Comparison of ENCODE assay signal across 8 cellular contexts in the genomic region with DNA sequence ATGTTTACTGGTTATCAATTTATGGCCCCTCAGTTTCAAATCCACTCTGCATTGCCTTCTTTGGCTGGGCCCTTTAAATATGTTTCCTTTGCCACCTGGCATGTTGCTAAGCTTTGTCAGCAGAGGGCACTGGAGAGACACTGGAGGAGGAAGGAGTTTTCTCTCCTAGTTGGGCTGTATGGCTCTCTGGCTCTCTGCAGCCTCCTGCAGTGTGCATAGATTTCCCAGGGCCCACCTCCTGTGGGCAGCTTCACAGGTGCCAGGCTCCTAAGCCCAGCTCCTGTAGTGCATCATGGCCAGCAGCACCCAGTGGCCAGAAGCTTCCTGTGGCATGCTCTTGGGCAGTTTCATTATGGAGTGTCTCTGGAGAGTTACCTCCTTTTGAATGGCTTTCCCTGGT. TPM values are rescaled to one million over a fixed set of nuclear protein-coding genes. Genes with fewer than 3 reads are reported as not detected.
DNase-seq lines count a peak whose midpoint lies in the region; ATAC-seq, FAIRE-seq and TF ChIP-seq lines count a peak whose summit lies in the region.

No MANE protein-coding gene starts in this region.

- H3K27me3 ChIP-seq in RWPE2 (ENCODE audit: insufficient read depth, poor library complexity, severe bottlenecking) (no peaks in the 10 kb centered on the region), mammary epithelial cell (ENCODE audit: insufficient read depth, low read length) (no peaks in the 10 kb centered on the region), right lobe of liver (no peaks in the 10 kb centered on the region)

- POLR2A ChIA-PET in A549 (lab: Yijun Ruan, JAX), result interaction anchor here (0.8 kb wide), 1 partner anchor 634 kb away, joined by 3 read pairs; no protein-coding TSS in a partner anchor

- in situ Hi-C loops in mammary epithelial cell (cut with MboI; ENCODE audit: low sequenced_read_pairs in 2 of 2), result loop anchor here (10.0 to 25.0 kb wide), 2 partner anchors 711 to 714 kb away; no protein-coding TSS in a partner anchor

- H3K4me3 ChIP-seq in A549 (no peak overlapping the region), GM12864 (ENCODE audit: low read depth, low read length) (no peak overlapping the region), HFF-Myc (replicated peaks; ENCODE audit: low read depth, low read length) (no peak overlapping the region), NB4 (ENCODE audit: low read depth, low read length) (no peak overlapping the region), RWPE2 (ENCODE audit: severe bottlenecking) (no peak overlapping the region), mammary epithelial cell (replicated peaks in 1 of 3; ENCODE audit: insufficient read depth in 1 of 3, low read depth in 2 of 3, low read length in 3 of 3) (no peak overlapping the region), right lobe of liver (no peak overlapping the region)

- no peak for FAIRE-seq in A549 (lab: Jason Lieb, UNC)

- TF ChIP-seq POLR2A in A549 (IDR thresholded peaks at IDR 0.05; ENCODE audit: low read length) (no peak), NB4 (IDR thresholded peaks at IDR 0.05; ENCODE audit: extremely low read depth, insufficient read length) (no peak), right lobe of liver (IDR thresholded peaks at IDR 0.05) (no peak)

- H3K36me3 ChIP-seq in RWPE2 (ENCODE audit: low read depth), result no peaks in the 10 kb centered on the region
- no peaks in the 10 kb centered on the region for H3K36me3 ChIP-seq in mammary epithelial cell (ENCODE audit: insufficient read depth, low read length)
- no peaks in the 10 kb centered on the region for H3K36me3 ChIP-seq in right lobe of liver

- no peaks in the 10 kb centered on the region for H3K79me2 ChIP-seq in mammary epithelial cell (ENCODE audit: insufficient read depth, low read length)

- no peak overlapping the region for H3K27ac ChIP-seq in A549
- no peak overlapping the region for H3K27ac ChIP-seq in RWPE2 (ENCODE audit: poor library complexity, severe bottlenecking)
- no peak overlapping the region for H3K27ac ChIP-seq in mammary epithelial cell (ENCODE audit: insufficient read depth, low read depth, low read length)
- H3K27ac ChIP-seq in right lobe of liver, result no peak overlapping the region

- H3K4me2 ChIP-seq in A549 (no peak overlapping the region), mammary epithelial cell (ENCODE audit: insufficient read depth, low read depth, low read length) (no peak overlapping the region)

- CTCF ChIA-PET in A549 (lab: Yijun Ruan, JAX) (interaction anchor here (0.8 to 5.2 kb wide), 30 partner anchors 9 to 1416 kb away, joined by 3 to 62 read pairs (median 6); a partner anchor contains a TSS), mammary epithelial cell (lab: Charles Lee; ENCODE audit: low non-redundant PET) (interaction anchor here (0.6 to 1.4 kb wide), 3 partner anchors 385 to 785 kb away, joined by 4 to 22 read pairs (median 5); no protein-coding TSS in a partner anchor)

- peaks cover 3% of the 10 kb centered on the region; the same call in 1 of the 3 replicates for H3K4me1 ChIP-seq in A549
- no peaks in the 10 kb centered on the region for H3K4me1 ChIP-seq in RWPE2 (ENCODE audit: insufficient read depth, poor library complexity, severe bottlenecking)
- H3K4me1 ChIP-seq in mammary epithelial cell (ENCODE audit: insufficient read depth, low read length), result peaks cover 11% of the 10 kb centered on the region
- no peaks in the 10 kb centered on the region for H3K4me1 ChIP-seq in right lobe of liver

- ATAC-seq in A549 (peak; percentile 42 to 73; a peak in 5 of 6 replicates), RWPE2 (ENCODE audit: low read depth) (peak; percentile 41; the same call in 2 of the 3 replicates), right lobe of liver (peak; percentile 64 to 80 (median 73))
- ATAC-seq in activated CD4-positive, CD25-positive, alpha-beta regulatory T cell treated with anti-CD3 and anti-CD28 coated beads, Interleukin-2, amount 50 U/mL, for 24 hours, result no peak

- no peak for TF ChIP-seq EP300 in A549 (IDR thresholded peaks at IDR 0.05)

- DNase-seq in A549 (ENCODE audit: low read depth in 1 of 2, low spot score in 1 of 2) (peak; percentile 41 to 54), GM12864 (ENCODE audit: low read depth) (peak; percentile 13), HFF-Myc (ENCODE audit: extremely low read depth, low read depth) (peak; percentile 41), NB4 (ENCODE audit: low read depth) (peak; percentile 60), RWPE2 (ENCODE audit: low spot score) (no peak), mammary epithelial cell (peak; percentile 49), right lobe of liver (peak in 1 of 3 donors; percentile 26)

- peak; percentile 55 for TF ChIP-seq CTCF in A549 (IDR thresholded peaks at IDR 0.05)
- peak; percentile 84 for TF ChIP-seq CTCF in GM12864 (IDR thresholded peaks at IDR 0.05; ENCODE audit: low read depth, low read length, missing control alignments)
- peak; percentile 80 for TF ChIP-seq CTCF in HFF-Myc (IDR thresholded peaks at IDR 0.05; ENCODE audit: low read depth, low read length, missing control alignments)
- TF ChIP-seq CTCF in NB4 (IDR thresholded peaks at IDR 0.05; ENCODE audit: low read depth, low read length), result peak; percentile 80
- TF ChIP-seq CTCF in RWPE2 (IDR thresholded peaks at IDR 0.05; ENCODE audit: poor library complexity, severe bottlenecking), result peak; percentile 74
- peak; percentile 79 to 88 for TF ChIP-seq CTCF in mammary epithelial cell (conservative IDR thresholded peaks at IDR 0.05 in 1 of 2, IDR thresholded peaks at IDR 0.05 in 1 of 2; ENCODE audit: extremely low read depth in 1 of 2, insufficient read depth in 1 of 2, low read depth in 1 of 2, low read length in 2 of 2)
- TF ChIP-seq CTCF in right lobe of liver (IDR thresholded peaks at IDR 0.05), result peak; percentile 39 to 68 (median 59)

- H3K9ac ChIP-seq in mammary epithelial cell (ENCODE audit: insufficient read depth, low read length), result no peak overlapping the region

- no peaks in the 10 kb centered on the region for H4K20me1 ChIP-seq in mammary epithelial cell (ENCODE audit: insufficient read depth, low read length)

- dilution Hi-C loops in mammary epithelial cell (cut with HindIII; ENCODE audit: low sequenced_read_pairs), result no loop called here

- intact Hi-C loops in mammary epithelial cell (cut with micrococcal nuclease), result loop anchor here (1.0 to 5.0 kb wide), 2 partner anchors 516 to 634 kb away; no protein-coding TSS in a partner anchor
- intact Hi-C loops in right lobe of liver (cut with DNase I), result no loop called here

- no peak overlapping the region for H2AFZ ChIP-seq in mammary epithelial cell (ENCODE audit: low read depth, low read length)

- no TSS peak for BruUV-seq in mammary epithelial cell (replicated peaks; lab: Mats Ljungman, UMichigan)

- H3K9me3 ChIP-seq in A549 (no peaks in the 10 kb centered on the region), RWPE2 (ENCODE audit: severe bottlenecking) (no peaks in the 10 kb centered on the region), mammary epithelial cell (replicated peaks; ENCODE audit: insufficient read depth, low read length) (no peaks in the 10 kb centered on the region), right lobe of liver (no peaks in the 10 kb centered on the region)

- peak; percentile 43 to 67; a peak in 4 of 5 replicates for TF ChIP-seq RAD21 in A549 (conservative IDR thresholded peaks at IDR 0.05 in 1 of 2, IDR thresholded peaks at IDR 0.05 in 1 of 2)

TF ChIP-seq in A549, 52 proteins besides CTCF, POLR2A, EP300 and RAD21:
- TF ChIP-seq SMC3 (IDR thresholded peaks at IDR 0.05) (peak; percentile 44), CBX2 (IDR thresholded peaks at IDR 0.05; ENCODE audit: borderline replicate concordance, low read depth) (no peak)
TF ChIP-seq in A549: peak in this region for 1.

RNA-seq across cellular contexts. Expression of a gene that starts 23.3 kb away (rescaled TPM):
- polyA plus RNA-seq in A549 (2011; rRNA removed) (0.57 and 0.61 TPM in 2 replicates), A549 (2017; fragmentation: RNase III; extraction: RNeasy Plus Mini Kit Qiagen cat#74134 plus additional on column Dnase treatment) (0.62 to 0.86 TPM (median 0.79 TPM) in 3 replicates), mammary epithelial cell (0.10 TPM)
- 0.22 and 0.25 TPM in 2 replicates for polyA plus RNA-seq in A549 (2012; cell fraction: cytosol; rRNA removed)
- polyA plus RNA-seq in A549 (2012; cell fraction: nucleus; rRNA removed), result 0.30 and 0.50 TPM in 2 replicates
- polyA minus RNA-seq in A549 (2011; rRNA and poly(A)+ RNA removed), result 0.17 and 0.19 TPM in 2 replicates
- total RNA-seq in mammary epithelial cell (under 1 TPM; 0.33 to 0.66 TPM), right lobe of liver (under 1 TPM in 4 of 6 experiments, not detected in 2; 0.12 to 0.19 (median 0.14) TPM)
- polyA minus RNA-seq in mammary epithelial cell, result not detected

Comparison
In these comparisons a context has a peak if more than half of its experiments do, and no peak if none do; other contexts are left out.
1. ATAC-seq: peak in A549 (2 of 2), RWPE2 (single experiment) and right lobe of liver (4 of 4); none in activated CD4-positive, CD25-positive, alpha-beta regulatory T cell treated with anti-CD3 and anti-CD28 coated beads, Interleukin-2, amount 50 U/mL, for 24 hours (0 of 2).
2. Peak in every context shown above with its lines, with median percentiles within 50 percentile points of each other: CTCF ChIP-seq.